In genomic region chr6:156795825-156796224, GRCh38 we compare ENCODE assay signal across 9 cellular contexts. TPM values are rescaled to one million over a fixed set of nuclear protein-coding genes. Genes with fewer than 3 reads are reported as not detected.
A peak's percentile ranks its signal among the peaks of the same experiment; 100 is the strongest.
DNase-seq lines count a peak whose midpoint lies in the region; ATAC-seq and TF ChIP-seq lines count a peak whose summit lies in the region.
"Had no signal": no experiment of that assay in that cellular context is flagged by ENCODE, and none has a peak within 500 bp of the region (broad histone marks: within the 10 kb centered on the region; RNA-seq: fewer than 3 reads in every experiment).

No MANE protein-coding gene starts in this region.

- no peak overlapping the region; the same call in 1 of the 2 replicates for H2AFZ ChIP-seq in SK-N-SH (ENCODE audit: low read depth)

- no peaks in the 10 kb centered on the region for H3K9me2 ChIP-seq in SK-N-SH

- TF ChIP-seq RAD21 in SK-N-SH (IDR thresholded peaks at IDR 0.05; ENCODE audit: low read length): no peak

- H4K20me1 ChIP-seq in SK-N-SH (ENCODE audit: insufficient read depth): peaks cover 97% of the 10 kb centered on the region

- no peaks in the 10 kb centered on the region for H3K27me3 ChIP-seq in SK-N-SH (ENCODE audit: insufficient read depth)
- no peaks in the 10 kb centered on the region for H3K27me3 ChIP-seq in sigmoid colon
- no peaks in the 10 kb centered on the region for H3K27me3 ChIP-seq in HAP-1 (ENCODE audit: low read depth)

- H3K4me3 ChIP-seq in SK-N-SH (ENCODE audit: low read depth in 2 of 2, low read length in 1 of 2): peak overlapping the region; percentile 31 to 41; a peak in 3 of 4 replicates
- H3K4me3 ChIP-seq in fibroblast of pulmonary artery (replicated peaks; ENCODE audit: low read depth, low read length): peak overlapping the region; percentile 44
- H3K4me3 ChIP-seq in sigmoid colon: peak overlapping the region in 3 of 4 donors; percentile 32 to 38 (median 33)
- no peak overlapping the region for H3K4me3 ChIP-seq in HAP-1

- peak; percentile 73 for DNase-seq in G401 (ENCODE audit: low spot score)
- peak; percentile 71 for DNase-seq in SK-N-SH
- no peak for DNase-seq in fibroblast of pulmonary artery (ENCODE audit: low read depth)
- no peak for DNase-seq in sigmoid colon
- DNase-seq in HAP-1 (ENCODE audit: low spot score in 2 of 2): no peak
- no peak for DNase-seq in DMS79 (lab: John Stamatoyannopoulos, UW)
- no peak for DNase-seq in NOMO-1 (lab: John Stamatoyannopoulos, UW; ENCODE audit: unreplicated experiment in 2 of 2)
- DNase-seq: activated CD4-positive, alpha-beta T cell treated with anti-CD3 and anti-CD28 coated beads for 48 hours had no signal

- WGBS in SK-N-SH (ENCODE audit: low lambda C conversion rate): 44% methylated on average over 9 of the region's 9 CpGs
- WGBS in sigmoid colon, 2 donors: 82 to 91% methylated on average over 9 of the region's 9 CpGs

- H3K27ac ChIP-seq in SK-N-SH (ENCODE audit: low read depth in 2 of 2, low read length in 1 of 2): peak overlapping the region; percentile 18 to 39; a peak in 2 of 4 replicates
- H3K27ac ChIP-seq in sigmoid colon: peak overlapping the region in 2 of 4 donors; percentile 6 to 10

- no peak overlapping the region for H3K9ac ChIP-seq in SK-N-SH

- no peak for TF ChIP-seq CTCF in SK-N-SH (IDR thresholded peaks at IDR 0.05)
- no peak for TF ChIP-seq CTCF in fibroblast of pulmonary artery (IDR thresholded peaks at IDR 0.05; ENCODE audit: low read length, missing control alignments)
- no peak for TF ChIP-seq CTCF in sigmoid colon (IDR thresholded peaks at IDR 0.05)

- peaks cover 100% of the 10 kb centered on the region for H3K79me2 ChIP-seq in SK-N-SH (ENCODE audit: insufficient read depth)

- H3K4me2 ChIP-seq in SK-N-SH: peak overlapping the region; percentile 57; the same call in 1 of the 2 replicates

- ATAC-seq in HG03097 (IDR thresholded peaks at IDR 0.05; ENCODE audit: low FRiP score, unreplicated experiment): no peak

- POLR2A ChIA-PET in SK-N-SH (lab: Yijun Ruan, JAX): no interaction called here

- in situ Hi-C loops in G401 (cut with HindIII; ENCODE audit: low sequenced_read_pairs): no loop called here
- in situ Hi-C loops in HAP-1 (cut with MboI; ENCODE audit: low sequenced_read_pairs): no loop called here

- H3F3A ChIP-seq in SK-N-SH (replicated peaks; ENCODE audit: insufficient read depth): no peaks in the 10 kb centered on the region

- intact Hi-C loops in sigmoid colon (cut with DNase I): no loop called here

- CTCF ChIA-PET in SK-N-SH (lab: Yijun Ruan, JAX): interaction anchor here (0.9 to 1.1 kb wide), 3 partner anchors 9 to 137 kb away, joined by 3 to 8 read pairs (median 3); no protein-coding TSS in a partner anchor

- no peaks in the 10 kb centered on the region for H3K36me3 ChIP-seq in SK-N-SH (replicated peaks in 1 of 2; ENCODE audit: control insufficient read depth in 1 of 2, insufficient read depth in 2 of 2, low read length in 1 of 2)
- no peaks in the 10 kb centered on the region for H3K36me3 ChIP-seq in sigmoid colon
- no peaks in the 10 kb centered on the region for H3K36me3 ChIP-seq in HAP-1 (replicated peaks)

- H3K4me1 ChIP-seq in SK-N-SH (ENCODE audit: control insufficient read depth in 1 of 2, insufficient read depth in 2 of 2, low read depth in 1 of 2, low read length in 1 of 2): peaks cover 8 to 20% of the 10 kb centered on the region in 2 experiments; a peak in 3 of 4 replicates
- H3K4me1 ChIP-seq in sigmoid colon: peaks cover 0 to 73% (median 58%) of the 10 kb centered on the region in 4 donors
- H3K4me1 ChIP-seq in HAP-1: peaks cover 11% of the 10 kb centered on the region

- no peak for TF ChIP-seq POLR2A in sigmoid colon (IDR thresholded peaks at IDR 0.05)

- no peak; a peak in 1 of 4 replicates for TF ChIP-seq EP300 in SK-N-SH (IDR thresholded peaks at IDR 0.05; ENCODE audit: borderline replicate concordance in 1 of 2, low read depth in 1 of 2, low read length in 1 of 2)
- TF ChIP-seq EP300 in sigmoid colon (IDR thresholded peaks at IDR 0.05): no peak

- H3K9me3 ChIP-seq in SK-N-SH (no peaks in the 10 kb centered on the region), sigmoid colon (no peaks in the 10 kb centered on the region), HAP-1 (no peaks in the 10 kb centered on the region)

TF ChIP-seq in SK-N-SH, 30 proteins besides CTCF, POLR2A, EP300 and RAD21:
- TF ChIP-seq RCOR1 (IDR thresholded peaks at IDR 0.05; ENCODE audit: low read length) (peak; percentile 28; the same call in 1 of the 2 replicates), NFIC (IDR thresholded peaks at IDR 0.05; ENCODE audit: borderline replicate concordance) (no peak), CHD2 (IDR thresholded peaks at IDR 0.05; ENCODE audit: low read length, partially characterized antibody) (peak; percentile 15), MXI1 (IDR thresholded peaks at IDR 0.05; ENCODE audit: low read depth, low read length) (peak; percentile 78), FOSL2 (IDR thresholded peaks at IDR 0.05; ENCODE audit: borderline replicate concordance, low read depth) (no peak)
TF ChIP-seq in SK-N-SH: peak in this region for 3.

RNA-seq across cellular contexts. Expression of gene ARID1B, which starts 18.6 kb away (rescaled TPM):
- total RNA-seq in G401 (2014; rRNA removed; shearing (Covaris generic)): 15.0 and 24.3 TPM in 2 replicates
- polyA plus RNA-seq in SK-N-SH (2012; rRNA removed) (13.2 and 13.6 TPM in 2 replicates), sigmoid colon (10 to 100 TPM in 1 of 3 donors, 1 to 10 TPM in 2; 8.4 to 30.4 (median 8.6) TPM)
- 11.5 and 14.7 TPM in 2 replicates for polyA plus RNA-seq in SK-N-SH (2012; cell fraction: cytosol; rRNA removed)
- 24.0 and 33.9 TPM in 2 replicates for polyA plus RNA-seq in SK-N-SH (2012; cell fraction: nucleus; rRNA removed)
- total RNA-seq in sigmoid colon: 100 to 1,000 TPM in 1 of 4 donors, 10 to 100 TPM in 3; 69.6 to 115 (median 78.8) TPM

Comparison
In these comparisons a context has a peak if more than half of its experiments do, and no peak if none do; other contexts are left out.
1. DNase-seq: peak in G401 (single experiment) and SK-N-SH (single experiment); none in fibroblast of pulmonary artery (single experiment), sigmoid colon (single experiment), HAP-1 (0 of 2), DMS79 (single experiment) and NOMO-1 (0 of 2).